24 cellular contexts compared by ENCODE assay signal in genomic region chr4:66045913-66046312, GRCh38.
"Had no signal": no experiment of that assay in that cellular context is flagged by ENCODE, and none has a peak within 500 bp of the region (broad histone marks: within the 10 kb centered on the region; RNA-seq: fewer than 3 reads in every experiment).

No MANE protein-coding gene starts in this region.

- H3K27me3 Mint-ChIP-seq: activated CD4-positive, alpha-beta T cell treated with anti-CD3 and anti-CD28 coated beads for 36 hours; activated CD8-positive, alpha-beta T cell treated with anti-CD3 and anti-CD28 coated beads for 36 hours; activated naive CD4-positive, alpha-beta T cell treated with anti-CD3 and anti-CD28 coated beads, Interleukin-2, amount 50 U/mL, for 24 hours; activated naive CD8-positive, alpha-beta T cell treated with anti-CD3 and anti-CD28 coated beads, Interleukin-2, amount 50 U/mL, for 24 hours; central memory CD8-positive, alpha-beta T cell; T-helper 17 cell had no signal

- H3K36me3 ChIP-seq: Peyer's patch had no signal

- H3K4me3 ChIP-seq: Peyer's patch had no signal

- H3K9me3 ChIP-seq: Peyer's patch had no signal

- H3K27ac Mint-ChIP-seq: activated CD4-positive, alpha-beta T cell treated with anti-CD3 and anti-CD28 coated beads for 36 hours; activated CD8-positive, alpha-beta T cell treated with anti-CD3 and anti-CD28 coated beads for 36 hours; activated naive CD4-positive, alpha-beta T cell treated with anti-CD3 and anti-CD28 coated beads, Interleukin-2, amount 50 U/mL, for 24 hours; activated naive CD8-positive, alpha-beta T cell treated with anti-CD3 and anti-CD28 coated beads, Interleukin-2, amount 50 U/mL, for 24 hours; T-helper 17 cell had no signal

- H3K27me3 ChIP-seq: Peyer's patch had no signal

- H3K27ac ChIP-seq: Peyer's patch, RWPE1 had no signal

- H3K4me1 ChIP-seq: Peyer's patch had no signal

- ATAC-seq: activated CD4-positive, alpha-beta T cell treated with anti-CD3 and anti-CD28 coated beads for 36 hours; activated CD8-positive, alpha-beta T cell treated with anti-CD3 and anti-CD28 coated beads for 36 hours; activated naive CD8-positive, alpha-beta T cell treated with anti-CD3 and anti-CD28 coated beads, Interleukin-2, amount 50 U/mL, for 24 hours; T-helper 17 cell had no signal

- H3K4me3 Mint-ChIP-seq: activated CD4-positive, alpha-beta T cell treated with anti-CD3 and anti-CD28 coated beads for 36 hours; activated CD8-positive, alpha-beta T cell treated with anti-CD3 and anti-CD28 coated beads for 36 hours; activated naive CD4-positive, alpha-beta T cell treated with anti-CD3 and anti-CD28 coated beads, Interleukin-2, amount 50 U/mL, for 24 hours; activated naive CD8-positive, alpha-beta T cell treated with anti-CD3 and anti-CD28 coated beads, Interleukin-2, amount 50 U/mL, for 24 hours; brain; central memory CD8-positive, alpha-beta T cell; T-helper 17 cell had no signal

- H3K36me3 Mint-ChIP-seq: activated naive CD4-positive, alpha-beta T cell treated with anti-CD3 and anti-CD28 coated beads, Interleukin-2, amount 50 U/mL, for 24 hours; brain had no signal

- H3K4me1 Mint-ChIP-seq: activated CD4-positive, alpha-beta T cell treated with anti-CD3 and anti-CD28 coated beads for 36 hours; activated naive CD4-positive, alpha-beta T cell treated with anti-CD3 and anti-CD28 coated beads, Interleukin-2, amount 50 U/mL, for 24 hours; activated naive CD8-positive, alpha-beta T cell treated with anti-CD3 and anti-CD28 coated beads, Interleukin-2, amount 50 U/mL, for 24 hours; central memory CD8-positive, alpha-beta T cell; T-helper 17 cell had no signal

- DNase-seq: activated CD4-positive, alpha-beta T cell treated with anti-CD3 and anti-CD28 coated beads for 36 hours; activated CD4-positive, alpha-beta T cell treated with anti-CD3 and anti-CD28 coated beads, Interleukin-2, amount 50 U/mL, for 1 hour; activated CD8-positive, alpha-beta memory T cell treated with anti-CD3 and anti-CD28 coated beads, Interleukin-2, amount 50 U/mL, for 48 hours; activated CD8-positive, alpha-beta T cell treated with anti-CD3 and anti-CD28 coated beads for 36 hours; activated naive CD4-positive, alpha-beta T cell; activated naive CD8-positive, alpha-beta T cell treated with anti-CD3 and anti-CD28 coated beads, Interleukin-2, amount 50 U/mL, for 24 hours; activated T-cell treated with anti-CD3 and anti-CD28 coated beads, Interleukin-2, amount 50 U/mL, for 1 hour; amniotic stem cell; KBM-7; NCI-H1092; NCI-H1417; NCI-H1694; NCI-H2029; NCI-H2107; NCI-H226; NCI-H526 treated with DMSO at 0.1 percent for 48 hours; Peyer's patch; SHP77 treated with DMSO at 0.1 percent for 48 hours; T-helper 17 cell; T-helper 9 cell had no signal
